ENCODE assay signal across 15 cellular contexts in the genomic region with DNA sequence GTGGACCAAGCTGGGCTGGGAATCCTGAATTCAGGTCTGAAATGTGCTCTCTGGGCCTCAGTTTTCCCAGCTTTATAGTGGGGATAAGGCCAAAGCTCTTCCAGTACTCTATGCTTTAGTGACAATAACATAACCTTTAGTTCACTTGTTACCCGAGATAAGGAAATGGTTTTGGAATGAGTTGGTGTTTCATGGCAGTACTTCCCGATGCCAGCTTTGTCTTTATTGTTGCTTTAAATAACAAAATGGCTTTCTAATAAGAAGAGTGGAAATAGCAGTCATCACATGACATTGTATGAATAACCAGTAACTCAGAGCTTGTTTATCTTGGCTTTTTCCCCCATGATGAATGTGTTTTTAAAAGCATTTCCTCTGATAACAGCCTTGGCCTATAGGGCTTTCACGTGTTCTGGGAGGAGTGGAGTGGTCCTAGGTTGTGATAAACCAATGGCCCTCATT. TPM values are rescaled to one million over a fixed set of nuclear protein-coding genes. Genes with fewer than 3 reads are reported as not detected.
A peak's percentile ranks its signal among the peaks of the same experiment; 100 is the strongest.
DNase-seq lines count a peak whose midpoint lies in the region; ATAC-seq, FAIRE-seq and TF ChIP-seq lines count a peak whose summit lies in the region.
"Had no signal": no experiment of that assay in that cellular context is flagged by ENCODE, and none has a peak within 500 bp of the region (broad histone marks: within the 10 kb centered on the region; RNA-seq: fewer than 3 reads in every experiment).

No MANE protein-coding gene starts in this region.

- H3K36me3 ChIP-seq in MG63: no peaks in the 10 kb centered on the region
- H3K36me3 ChIP-seq: tibial nerve had no signal

- TF ChIP-seq POLR2A in GM12892 (IDR thresholded peaks at IDR 0.05; ENCODE audit: low read depth, low read length): no peak

- DNase-seq in NCI-H2029 treated with DMSO at 0.1 percent for 48 hours (lab: John Stamatoyannopoulos, UW) (peak; percentile 69), choroid plexus epithelial cell (ENCODE audit: low read depth) (peak; percentile 80), left lobe of liver (ENCODE audit: low spot score) (peak; percentile 6), GM12892 (ENCODE audit: insufficient read length) (no peak), NCI-H1694 (lab: John Stamatoyannopoulos, UW) (no peak), MG63 (no peak)
- DNase-seq: activated T-cell treated with anti-CD3 and anti-CD28 coated beads, Interleukin-2, amount 50 U/mL, for 1 hour; midbrain; retina; Right ventricle myocardium superior had no signal

- ATAC-seq in left lobe of liver (no peak), HG03571 (IDR thresholded peaks at IDR 0.05; ENCODE audit: unreplicated experiment) (no peak)
- ATAC-seq: WTC11 had no signal

- no peak for TF ChIP-seq CTCF in C4-2B (conservative IDR thresholded peaks at IDR 0.05)
- TF ChIP-seq CTCF in choroid plexus epithelial cell (conservative IDR thresholded peaks at IDR 0.05; ENCODE audit: low read depth, low read length): no peak

- H3K4me3 ChIP-seq in choroid plexus epithelial cell (ENCODE audit: low read depth, low read length) (no peak overlapping the region), MG63 (no peak overlapping the region)
- H3K4me3 ChIP-seq: tibial nerve had no signal

- H3K27ac ChIP-seq in C4-2B: peak overlapping the region; percentile 21; the same call in 1 of the 2 replicates
- H3K27ac ChIP-seq: KMS-11, tibial nerve had no signal

- no peaks in the 10 kb centered on the region for H3K27me3 ChIP-seq in MG63
- H3K27me3 ChIP-seq: tibial nerve had no signal

- no peak for FAIRE-seq in GM12892 (lab: Jason Lieb, UNC)

- H3K9me3 ChIP-seq in MG63: peaks cover 36% of the 10 kb centered on the region

RNA-seq across cellular contexts. Expression of gene ZNF618, which starts 53.6 kb away (rescaled TPM):
- 5.7 TPM for total RNA-seq in left lobe of liver
- polyA plus RNA-seq in GM12892 (2012; ENCODE audit: missing spikeins): not detected
- 3.4 and 3.6 TPM in 2 replicates for total RNA-seq in MG63 (2014; rRNA removed; shearing (Covaris generic); ENCODE audit: low replicate concordance)

Comparison
In these comparisons a context has a peak if more than half of its experiments do, and no peak if none do; other contexts are left out.
1. DNase-seq: peak in NCI-H2029 treated with DMSO at 0.1 percent for 48 hours (single experiment), choroid plexus epithelial cell (single experiment) and left lobe of liver (single experiment); none in GM12892 (single experiment), NCI-H1694 (single experiment) and MG63 (single experiment).